8 cellular contexts compared by ENCODE assay signal in the genomic region with DNA sequence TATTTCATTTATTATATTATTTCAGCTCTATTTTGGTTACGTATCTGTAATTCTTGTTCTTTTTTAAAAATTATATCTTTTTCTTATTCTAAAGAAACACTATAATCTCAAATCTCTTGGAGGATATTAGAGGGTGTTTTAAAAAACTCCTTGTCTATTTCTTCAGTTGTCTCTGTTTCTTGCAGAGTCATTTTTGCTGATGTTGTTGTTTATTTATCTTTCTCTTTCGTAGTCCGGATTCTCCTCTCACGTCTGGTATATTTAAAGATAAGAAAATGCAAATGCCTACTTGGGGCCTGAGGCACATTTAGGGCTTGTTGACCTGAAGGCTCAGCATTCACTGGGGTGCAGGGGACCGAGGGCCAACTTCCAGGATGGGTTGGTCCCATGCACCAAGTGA.
"Had no signal": no experiment of that assay in that cellular context is flagged by ENCODE, and none has a peak within 500 bp of the region (broad histone marks: within the 10 kb centered on the region; RNA-seq: fewer than 3 reads in every experiment).

No MANE protein-coding gene starts in this region.

- H3K36me3 Mint-ChIP-seq: IgD-negative memory B cell had no signal

- ATAC-seq: GM23338 had no signal

- H3K4me1 Mint-ChIP-seq: IgD-negative memory B cell had no signal

- H3K4me3 Mint-ChIP-seq: GM23338, H9, IgD-negative memory B cell had no signal

- H3K4me3 ChIP-seq: GM23338 had no signal

- FAIRE-seq: H1, H54 had no signal

- H2AFZ ChIP-seq: GM23338 had no signal

- H3K27ac ChIP-seq: HL-60 had no signal

- H3K27ac Mint-ChIP-seq: GM23338, H9, IgD-negative memory B cell had no signal

- H3K4me2 ChIP-seq: GM23338 had no signal

- DNase-seq: H9, HCEC 1CT, KG1 had no signal
